Comparison of ENCODE assay signal across 38 cellular contexts in the genomic region with DNA sequence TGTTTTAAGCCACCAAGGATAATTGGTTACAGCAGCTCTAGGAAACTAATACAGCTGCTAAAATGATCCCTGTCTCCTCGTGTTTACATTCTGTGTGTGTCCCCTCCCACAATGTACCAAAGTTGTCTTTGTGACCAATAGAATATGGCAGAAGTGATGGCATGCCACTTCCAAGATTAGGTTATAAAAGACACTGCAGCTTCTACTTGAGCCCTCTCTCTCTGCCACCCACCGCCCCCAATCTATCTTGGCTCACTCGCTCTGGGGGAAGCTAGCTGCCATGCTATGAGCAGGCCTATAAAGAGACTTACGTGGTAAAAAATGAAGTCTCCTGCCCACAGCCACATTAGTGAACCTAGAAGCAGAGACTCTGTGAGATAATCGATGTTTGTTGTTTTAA. TPM values are rescaled to one million over a fixed set of nuclear protein-coding genes. Genes with fewer than 3 reads are reported as not detected.
"Had no signal": no experiment of that assay in that cellular context is flagged by ENCODE, and none has a peak within 500 bp of the region (broad histone marks: within the 10 kb centered on the region; RNA-seq: fewer than 3 reads in every experiment).

No MANE protein-coding gene starts in this region.

- H3K27ac Mint-ChIP-seq: activated B cell treated with CpG ODN at 0.5 μM for 24 hours; activated CD4-positive, alpha-beta memory T cell treated with anti-CD3 and anti-CD28 coated beads for 36 hours; activated CD4-positive, alpha-beta T cell treated with anti-CD3 and anti-CD28 coated beads, Interleukin-2, amount 10 ng/mL, durations not matched to agents 24 days and 14 days; activated CD8-positive, alpha-beta memory T cell treated with anti-CD3 and anti-CD28 coated beads, Interleukin-2, amount 10 ng/mL, durations not matched to agents 7 days and 5 days; activated naive CD4-positive, alpha-beta T cell treated with anti-CD3 and anti-CD28 coated beads for 36 hours; activated naive CD4-positive, alpha-beta T cell treated with anti-CD3 and anti-CD28 coated beads, Interleukin-2, amount 50 U/mL, for 72 hours; activated naive CD8-positive, alpha-beta T cell treated with anti-CD3 and anti-CD28 coated beads for 36 hours; activated T-cell treated with anti-CD3 and anti-CD28 coated beads, Interleukin-2, amount 50 U/mL, for 72 hours; activated T-helper 1 cell treated with anti-CD3 and anti-CD28 coated beads, Interleukin-12 subunit alpha, Interleukin-12 subunit beta, Interleukin-2, Interleukin-4 antibody, amounts not matched to agents 30 ng/mL and 10 ng/mL and 1 ng/mL, durations not matched to agents 14 hours and 24 hours and 36 hours; activated T-helper 17 cell treated with anti-CD3 and anti-CD28 coated beads, Interleukin-2, amount 50 U/mL, for 72 hours; T-helper 1 cell treated with Interleukin-12 subunit alpha and Interleukin-12 subunit beta and Interleukin-4 antibody, amounts not matched to agents 30 μg/mL and 1 μg/mL, for 36 hours; T-helper 2 cell treated with Interferon-gamma antibody and Interleukin-4, amounts not matched to agents 5 μg/mL and 100 μg/mL, for 36 hours had no signal

- H3K9me3 ChIP-seq: adrenal gland, body of pancreas, breast epithelium had no signal

- H3K36me3 ChIP-seq: adrenal gland, brain microvascular endothelial cell, breast epithelium had no signal

- H3K4me1 ChIP-seq: adrenal gland, body of pancreas, breast epithelium had no signal

- H3K27me3 Mint-ChIP-seq: activated CD4-positive, alpha-beta memory T cell treated with anti-CD3 and anti-CD28 coated beads for 36 hours; activated naive CD8-positive, alpha-beta T cell treated with anti-CD3 and anti-CD28 coated beads for 36 hours had no signal

- H3K27me3 ChIP-seq: body of pancreas, brain microvascular endothelial cell, breast epithelium had no signal

- H3K36me3 Mint-ChIP-seq: activated CD4-positive, alpha-beta memory T cell treated with anti-CD3 and anti-CD28 coated beads for 36 hours; activated CD8-positive, alpha-beta memory T cell treated with anti-CD3 and anti-CD28 coated beads, Interleukin-2, amount 10 ng/mL, durations not matched to agents 7 days and 5 days; activated naive CD4-positive, alpha-beta T cell treated with anti-CD3 and anti-CD28 coated beads, Interleukin-2, amount 50 U/mL, for 72 hours; activated naive CD8-positive, alpha-beta T cell treated with anti-CD3 and anti-CD28 coated beads for 36 hours had no signal

- H3K4me1 Mint-ChIP-seq: activated B cell treated with CpG ODN at 0.5 μM for 24 hours; activated CD4-positive, alpha-beta T cell treated with anti-CD3 and anti-CD28 coated beads, Interleukin-2, amount 10 ng/mL, durations not matched to agents 24 days and 14 days; activated CD8-positive, alpha-beta memory T cell treated with anti-CD3 and anti-CD28 coated beads, Interleukin-2, amount 10 ng/mL, durations not matched to agents 7 days and 5 days; activated T-helper 17 cell treated with anti-CD3 and anti-CD28 coated beads, Interleukin-2, amount 50 U/mL, for 72 hours had no signal

- H3K27ac ChIP-seq: adrenal gland, body of pancreas, brain microvascular endothelial cell, breast epithelium, VCaP had no signal

- ATAC-seq: activated CD8-positive, alpha-beta memory T cell treated with anti-CD3 and anti-CD28 coated beads, Interleukin-2, amount 10 ng/mL, durations not matched to agents 7 days and 5 days; activated naive CD4-positive, alpha-beta T cell treated with anti-CD3 and anti-CD28 coated beads, Interleukin-2, amount 50 U/mL, for 72 hours; activated T-cell treated with anti-CD3 and anti-CD28 coated beads, Interleukin-2, amount 50 U/mL, for 4 hours; activated T-cell treated with anti-CD3 and anti-CD28 coated beads, Interleukin-2, amount 50 U/mL, for 72 hours; activated T-helper 17 cell treated with anti-CD3 and anti-CD28 coated beads, Interleukin-2, amount 50 U/mL, for 72 hours; body of pancreas had no signal

- DNase-seq: activated B cell treated with CpG ODN at 0.5 μM for 24 hours; activated CD4-positive, alpha-beta memory T cell treated with anti-CD3 and anti-CD28 coated beads for 36 hours; activated CD4-positive, alpha-beta T cell treated with anti-CD3 and anti-CD28 coated beads for 4 hours; activated CD4-positive, alpha-beta T cell treated with anti-CD3 and anti-CD28 coated beads, Interleukin-2, amount 10 ng/mL, durations not matched to agents 24 days and 14 days; activated CD4-positive, alpha-beta T cell treated with anti-CD3 and anti-CD28 coated beads, Interleukin-2, amount 50 U/mL, for 1 hour; activated CD4-positive, alpha-beta T cell treated with anti-CD3 and anti-CD28 coated beads, Interleukin-2, amount 50 U/mL, for 4 hours; activated CD4-positive, CD25-positive, alpha-beta regulatory T cell treated with anti-CD3 and anti-CD28 coated beads, Interleukin-2, amount 50 U/mL, for 72 hours; activated CD8-positive, alpha-beta memory T cell treated with anti-CD3 and anti-CD28 coated beads, Interleukin-2, amount 10 ng/mL, durations not matched to agents 7 days and 5 days; activated effector memory CD4-positive, alpha-beta T cell treated with anti-CD3 and anti-CD28 coated beads, Interleukin-2, amount 50 U/mL, for 16 hours; activated gamma-delta T cell treated with Interleukin-2 at 50 U/mL for 16 hours; activated naive CD4-positive, alpha-beta T cell; activated naive CD4-positive, alpha-beta T cell treated with anti-CD3 and anti-CD28 coated beads for 36 hours; activated naive CD4-positive, alpha-beta T cell treated with anti-CD3 and anti-CD28 coated beads, Interleukin-2, amount 50 U/mL, for 16 hours; activated naive CD8-positive, alpha-beta T cell treated with anti-CD3 and anti-CD28 coated beads for 36 hours; activated T-cell treated with anti-CD3 and anti-CD28 coated beads for 4 hours; activated T-cell treated with anti-CD3 and anti-CD28 coated beads, Interleukin-2, amount 50 U/mL, for 1 hour; activated T-cell treated with anti-CD3 and anti-CD28 coated beads, Interleukin-2, amount 50 U/mL, for 4 hours; activated T-cell treated with anti-CD3 and anti-CD28 coated beads, Interleukin-2, amount 50 U/mL, for 72 hours; adrenal gland; amniotic stem cell; aorta; body of pancreas; brain microvascular endothelial cell; central memory CD4-positive, alpha-beta T cell; SW 1271; T-helper 1 cell; T-helper 2 cell; T-helper 9 cell had no signal

- H3K4me3 ChIP-seq: adrenal gland, body of pancreas, breast epithelium had no signal

- H3K4me3 Mint-ChIP-seq: activated B cell treated with CpG ODN at 0.5 μM for 24 hours; activated CD4-positive, alpha-beta memory T cell treated with anti-CD3 and anti-CD28 coated beads for 36 hours; activated CD4-positive, alpha-beta T cell treated with anti-CD3 and anti-CD28 coated beads, Interleukin-2, amount 10 ng/mL, durations not matched to agents 24 days and 14 days; activated CD8-positive, alpha-beta memory T cell treated with anti-CD3 and anti-CD28 coated beads, Interleukin-2, amount 10 ng/mL, durations not matched to agents 7 days and 5 days; activated naive CD4-positive, alpha-beta T cell treated with anti-CD3 and anti-CD28 coated beads for 36 hours; activated naive CD8-positive, alpha-beta T cell treated with anti-CD3 and anti-CD28 coated beads for 36 hours; activated T-cell treated with anti-CD3 and anti-CD28 coated beads, Interleukin-2, amount 50 U/mL, for 4 hours; activated T-cell treated with anti-CD3 and anti-CD28 coated beads, Interleukin-2, amount 50 U/mL, for 72 hours; activated T-helper 1 cell treated with anti-CD3 and anti-CD28 coated beads, Interleukin-12 subunit alpha, Interleukin-12 subunit beta, Interleukin-2, Interleukin-4 antibody, amounts not matched to agents 30 ng/mL and 10 ng/mL and 1 ng/mL, durations not matched to agents 14 hours and 24 hours and 36 hours; activated T-helper 17 cell treated with anti-CD3 and anti-CD28 coated beads, Interleukin-2, amount 50 U/mL, for 72 hours; T-helper 1 cell treated with Interleukin-12 subunit alpha and Interleukin-12 subunit beta and Interleukin-4 antibody, amounts not matched to agents 30 μg/mL and 1 μg/mL, for 36 hours; T-helper 2 cell treated with Interferon-gamma antibody and Interleukin-4, amounts not matched to agents 5 μg/mL and 100 μg/mL, for 36 hours had no signal

- H3K9me3 Mint-ChIP-seq: activated CD4-positive, alpha-beta memory T cell treated with anti-CD3 and anti-CD28 coated beads for 36 hours; activated naive CD4-positive, alpha-beta T cell treated with anti-CD3 and anti-CD28 coated beads for 36 hours; activated naive CD4-positive, alpha-beta T cell treated with anti-CD3 and anti-CD28 coated beads, Interleukin-2, amount 50 U/mL, for 72 hours; activated naive CD8-positive, alpha-beta T cell treated with anti-CD3 and anti-CD28 coated beads for 36 hours; activated T-cell treated with anti-CD3 and anti-CD28 coated beads, Interleukin-2, amount 50 U/mL, for 4 hours; T-helper 1 cell treated with Interleukin-12 subunit alpha and Interleukin-12 subunit beta and Interleukin-4 antibody, amounts not matched to agents 30 μg/mL and 1 μg/mL, for 36 hours; T-helper 2 cell treated with Interferon-gamma antibody and Interleukin-4, amounts not matched to agents 5 μg/mL and 100 μg/mL, for 36 hours had no signal

RNA-seq across cellular contexts. Expression of a gene that starts 3.5 kb away (rescaled TPM):
- total RNA-seq: activated B cell treated with CpG ODN at 0.5 μM for 24 hours; activated CD4-positive, alpha-beta memory T cell treated with anti-CD3 and anti-CD28 coated beads for 36 hours; activated CD4-positive, alpha-beta T cell treated with anti-CD3 and anti-CD28 coated beads, Interleukin-2, amount 10 ng/mL, durations not matched to agents 24 days and 14 days; activated CD8-positive, alpha-beta memory T cell treated with anti-CD3 and anti-CD28 coated beads, Interleukin-2, amount 10 ng/mL, durations not matched to agents 7 days and 5 days; activated naive CD4-positive, alpha-beta T cell treated with anti-CD3 and anti-CD28 coated beads for 36 hours; activated naive CD4-positive, alpha-beta T cell treated with anti-CD3 and anti-CD28 coated beads, Interleukin-2, amount 50 U/mL, for 72 hours; activated naive CD8-positive, alpha-beta T cell treated with anti-CD3 and anti-CD28 coated beads for 36 hours; activated T-cell treated with anti-CD3 and anti-CD28 coated beads, Interleukin-2, amount 50 U/mL, for 4 hours; activated T-cell treated with anti-CD3 and anti-CD28 coated beads, Interleukin-2, amount 50 U/mL, for 72 hours; activated T-helper 1 cell treated with anti-CD3 and anti-CD28 coated beads, Interleukin-12 subunit alpha, Interleukin-12 subunit beta, Interleukin-2, Interleukin-4 antibody, amounts not matched to agents 30 ng/mL and 10 ng/mL and 1 ng/mL, durations not matched to agents 14 hours and 24 hours and 36 hours; activated T-helper 17 cell treated with anti-CD3 and anti-CD28 coated beads, Interleukin-2, amount 50 U/mL, for 72 hours; adrenal gland; aorta; astrocyte; body of pancreas; breast epithelium; cardiac septum; cerebellum had no signal

RNA-seq across cellular contexts. Expression of a gene that starts 5.3 kb away (rescaled TPM):
- total RNA-seq: activated B cell treated with CpG ODN at 0.5 μM for 24 hours; activated CD4-positive, alpha-beta memory T cell treated with anti-CD3 and anti-CD28 coated beads for 36 hours; activated CD4-positive, alpha-beta T cell treated with anti-CD3 and anti-CD28 coated beads, Interleukin-2, amount 10 ng/mL, durations not matched to agents 24 days and 14 days; activated CD8-positive, alpha-beta memory T cell treated with anti-CD3 and anti-CD28 coated beads, Interleukin-2, amount 10 ng/mL, durations not matched to agents 7 days and 5 days; activated naive CD4-positive, alpha-beta T cell treated with anti-CD3 and anti-CD28 coated beads for 36 hours; activated naive CD4-positive, alpha-beta T cell treated with anti-CD3 and anti-CD28 coated beads, Interleukin-2, amount 50 U/mL, for 72 hours; activated naive CD8-positive, alpha-beta T cell treated with anti-CD3 and anti-CD28 coated beads for 36 hours; activated T-cell treated with anti-CD3 and anti-CD28 coated beads, Interleukin-2, amount 50 U/mL, for 72 hours; activated T-helper 1 cell treated with anti-CD3 and anti-CD28 coated beads, Interleukin-12 subunit alpha, Interleukin-12 subunit beta, Interleukin-2, Interleukin-4 antibody, amounts not matched to agents 30 ng/mL and 10 ng/mL and 1 ng/mL, durations not matched to agents 14 hours and 24 hours and 36 hours; activated T-helper 17 cell treated with anti-CD3 and anti-CD28 coated beads, Interleukin-2, amount 50 U/mL, for 72 hours; adrenal gland; aorta; body of pancreas; breast epithelium; cardiac septum; cerebellum had no signal

RNA-seq across cellular contexts. Expression of a gene that starts 11.6 kb away (rescaled TPM):
- total RNA-seq: activated B cell treated with CpG ODN at 0.5 μM for 24 hours; activated CD4-positive, alpha-beta memory T cell treated with anti-CD3 and anti-CD28 coated beads for 36 hours; activated CD4-positive, alpha-beta T cell treated with anti-CD3 and anti-CD28 coated beads, Interleukin-2, amount 10 ng/mL, durations not matched to agents 24 days and 14 days; activated CD8-positive, alpha-beta memory T cell treated with anti-CD3 and anti-CD28 coated beads, Interleukin-2, amount 10 ng/mL, durations not matched to agents 7 days and 5 days; activated naive CD4-positive, alpha-beta T cell treated with anti-CD3 and anti-CD28 coated beads for 36 hours; activated naive CD4-positive, alpha-beta T cell treated with anti-CD3 and anti-CD28 coated beads, Interleukin-2, amount 50 U/mL, for 72 hours; activated naive CD8-positive, alpha-beta T cell treated with anti-CD3 and anti-CD28 coated beads for 36 hours; activated T-cell treated with anti-CD3 and anti-CD28 coated beads, Interleukin-2, amount 50 U/mL, for 4 hours; activated T-cell treated with anti-CD3 and anti-CD28 coated beads, Interleukin-2, amount 50 U/mL, for 72 hours; activated T-helper 1 cell treated with anti-CD3 and anti-CD28 coated beads, Interleukin-12 subunit alpha, Interleukin-12 subunit beta, Interleukin-2, Interleukin-4 antibody, amounts not matched to agents 30 ng/mL and 10 ng/mL and 1 ng/mL, durations not matched to agents 14 hours and 24 hours and 36 hours; activated T-helper 17 cell treated with anti-CD3 and anti-CD28 coated beads, Interleukin-2, amount 50 U/mL, for 72 hours; adrenal gland; aorta; astrocyte; body of pancreas; breast epithelium; cardiac septum; cerebellum had no signal

RNA-seq across cellular contexts. Expression of a gene that starts 59.0 kb away (rescaled TPM):
- total RNA-seq: activated B cell treated with CpG ODN at 0.5 μM for 24 hours; activated CD4-positive, alpha-beta memory T cell treated with anti-CD3 and anti-CD28 coated beads for 36 hours; activated naive CD4-positive, alpha-beta T cell treated with anti-CD3 and anti-CD28 coated beads for 36 hours; activated naive CD4-positive, alpha-beta T cell treated with anti-CD3 and anti-CD28 coated beads, Interleukin-2, amount 50 U/mL, for 72 hours; activated naive CD8-positive, alpha-beta T cell treated with anti-CD3 and anti-CD28 coated beads for 36 hours; activated T-cell treated with anti-CD3 and anti-CD28 coated beads, Interleukin-2, amount 50 U/mL, for 4 hours; activated T-helper 1 cell treated with anti-CD3 and anti-CD28 coated beads, Interleukin-12 subunit alpha, Interleukin-12 subunit beta, Interleukin-2, Interleukin-4 antibody, amounts not matched to agents 30 ng/mL and 10 ng/mL and 1 ng/mL, durations not matched to agents 14 hours and 24 hours and 36 hours; activated T-helper 17 cell treated with anti-CD3 and anti-CD28 coated beads, Interleukin-2, amount 50 U/mL, for 72 hours; adrenal gland; aorta; astrocyte; body of pancreas; breast epithelium; cardiac septum; cerebellum had no signal
